Comparison of ENCODE assay signal across 1 cellular context in the genomic region with DNA sequence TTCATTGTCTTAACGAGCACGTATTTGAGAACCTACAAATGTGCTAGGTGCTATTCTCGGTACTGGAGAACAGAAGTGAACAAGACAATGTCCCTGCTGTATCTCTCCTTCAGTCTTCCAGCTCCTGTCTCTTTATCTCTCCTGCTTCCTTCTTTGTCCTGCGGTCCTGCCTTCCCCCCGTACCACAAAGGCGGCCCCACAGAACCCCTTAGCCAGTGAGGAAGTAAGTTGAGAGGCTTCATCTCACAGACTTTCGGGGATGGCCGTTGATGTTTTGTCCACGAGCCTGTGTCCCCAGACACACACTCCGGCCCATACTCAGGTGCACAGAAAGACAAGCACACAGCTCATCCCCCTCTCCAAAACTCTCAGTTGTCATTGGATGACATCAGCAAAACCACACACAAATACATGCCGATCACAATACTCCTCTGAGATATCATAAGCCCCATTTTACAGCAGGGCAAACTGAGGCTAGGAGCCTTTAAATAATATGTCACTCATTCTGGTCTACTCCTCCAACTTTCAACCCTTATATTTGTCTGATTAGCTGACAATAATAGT.
TF ChIP-seq lines count a peak whose summit lies in the region.

No MANE protein-coding gene starts in this region.

TF ChIP-seq in K562, 482 proteins besides CTCF, POLR2A, EP300 and RAD21 (continued from another document):
- TF ChIP-seq ZBTB7A (IDR thresholded peaks at IDR 0.05; ENCODE audit: borderline replicate concordance, control insufficient read depth, low read depth, low read length) (0 out of 2 replicates have a peak, but pooled peaks have one; percentile 18), SMARCE1 (IDR thresholded peaks at IDR 0.05) (0 out of 2 replicates have a peak, but pooled peaks have one; percentile 11), IFI16 (CRISPR knock-in tag; IDR thresholded peaks at IDR 0.05) (no peak), STAT5B (CRISPR knock-in tag; IDR thresholded peaks at IDR 0.05) (no peak), HMG20B (CRISPR knock-in tag; IDR thresholded peaks at IDR 0.05) (no peak)
- TF ChIP-seq, protein P1, sequence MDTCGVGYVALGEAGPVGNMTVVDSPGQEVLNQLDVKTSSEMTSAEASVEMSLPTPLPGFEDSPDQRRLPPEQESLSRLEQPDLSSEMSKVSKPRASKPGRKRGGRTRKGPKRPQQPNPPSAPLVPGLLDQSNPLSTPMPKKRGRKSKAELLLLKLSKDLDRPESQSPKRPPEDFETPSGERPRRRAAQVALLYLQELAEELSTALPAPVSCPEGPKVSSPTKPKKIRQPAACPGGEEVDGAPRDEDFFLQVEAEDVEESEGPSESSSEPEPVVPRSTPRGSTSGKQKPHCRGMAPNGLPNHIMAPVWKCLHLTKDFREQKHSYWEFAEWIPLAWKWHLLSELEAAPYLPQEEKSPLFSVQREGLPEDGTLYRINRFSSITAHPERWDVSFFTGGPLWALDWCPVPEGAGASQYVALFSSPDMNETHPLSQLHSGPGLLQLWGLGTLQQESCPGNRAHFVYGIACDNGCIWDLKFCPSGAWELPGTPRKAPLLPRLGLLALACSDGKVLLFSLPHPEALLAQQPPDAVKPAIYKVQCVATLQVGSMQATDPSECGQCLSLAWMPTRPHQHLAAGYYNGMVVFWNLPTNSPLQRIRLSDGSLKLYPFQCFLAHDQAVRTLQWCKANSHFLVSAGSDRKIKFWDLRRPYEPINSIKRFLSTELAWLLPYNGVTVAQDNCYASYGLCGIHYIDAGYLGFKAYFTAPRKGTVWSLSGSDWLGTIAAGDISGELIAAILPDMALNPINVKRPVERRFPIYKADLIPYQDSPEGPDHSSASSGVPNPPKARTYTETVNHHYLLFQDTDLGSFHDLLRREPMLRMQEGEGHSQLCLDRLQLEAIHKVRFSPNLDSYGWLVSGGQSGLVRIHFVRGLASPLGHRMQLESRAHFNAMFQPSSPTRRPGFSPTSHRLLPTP (IDR thresholded peaks at IDR 0.05; ENCODE audit: borderline replicate concordance, extremely low read depth, insufficient read length), result no peak
